In the genomic region with DNA sequence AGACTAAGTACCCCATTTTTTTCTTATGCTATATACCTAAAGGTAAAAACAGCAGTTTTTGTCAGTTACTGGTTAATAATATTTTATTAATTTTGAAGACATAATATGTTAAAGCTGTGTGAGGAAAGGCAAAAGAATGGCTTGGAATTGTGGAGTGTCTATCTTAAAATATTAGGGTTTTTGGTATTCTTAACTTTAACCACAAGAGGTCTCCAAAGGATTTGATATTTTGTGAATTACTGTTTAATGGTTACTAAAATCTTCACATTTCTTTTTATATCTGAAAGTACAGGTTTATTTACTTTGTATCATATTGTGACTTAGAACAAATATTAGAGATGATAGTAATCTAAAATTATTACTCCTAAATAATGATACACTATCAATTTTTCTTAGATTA, we compare ENCODE assay signal across 9 cellular contexts. TPM values are rescaled to one million over a fixed set of nuclear protein-coding genes. Genes with fewer than 3 reads are reported as not detected.
DNase-seq lines count a peak whose midpoint lies in the region; TF ChIP-seq lines count a peak whose summit lies in the region.
"Had no signal": no experiment of that assay in that cellular context is flagged by ENCODE, and none has a peak within 500 bp of the region (broad histone marks: within the 10 kb centered on the region; RNA-seq: fewer than 3 reads in every experiment).

No MANE protein-coding gene starts in this region.

- CTCF ChIA-PET in OCI-LY7 (lab: Charles Lee; ENCODE audit: unreplicated experiment), result no interaction called here

- H3K27me3 ChIP-seq in spleen (replicated peaks in 1 of 7) (no peaks in the 10 kb centered on the region), WERI-Rb-1 (ENCODE audit: insufficient read depth, low read depth, severe bottlenecking) (no peaks in the 10 kb centered on the region)

- no TSS peak for BruUV-seq in OCI-LY7 (replicated peaks; lab: Mats Ljungman, UMichigan)

- H3K4me3 ChIP-seq in OCI-LY7 (ENCODE audit: low read depth, low read length, poor library complexity, severe bottlenecking), result no peak overlapping the region
- H3K4me3 ChIP-seq in spleen, result no peak overlapping the region
- no peak overlapping the region for H3K4me3 ChIP-seq in WERI-Rb-1 (ENCODE audit: low read depth, low read length)

- 0 out of 2 replicates have a peak, but pooled peaks cover 6% of the 10 kb centered on the region for H4K20me1 ChIP-seq in OCI-LY7 (ENCODE audit: insufficient read depth, low read length)

- peaks cover 30% of the 10 kb centered on the region for H3K79me2 ChIP-seq in OCI-LY7 (ENCODE audit: insufficient read depth, low read depth, low read length)

- H3K9me3 ChIP-seq in OCI-LY7 (ENCODE audit: low read length) (peaks cover 16% of the 10 kb centered on the region; the same call in 1 of the 2 replicates), spleen (no peaks in the 10 kb centered on the region), WERI-Rb-1 (ENCODE audit: severe bottlenecking) (no peaks in the 10 kb centered on the region)

- intact Hi-C loops in OCI-LY7 (cut with micrococcal nuclease; ENCODE audit: unreplicated experiment) (loop anchor here (5.0 kb wide), 1 partner anchor 481 kb away; no protein-coding TSS in a partner anchor), spleen (cut with DNase I; ENCODE audit: low total_unique reads) (loop anchor here (10.0 kb wide), 2 partner anchors 418 to 508 kb away; no protein-coding TSS in a partner anchor)

- H3K4me2 ChIP-seq in OCI-LY7 (ENCODE audit: low read length), result no peak overlapping the region

- no peak overlapping the region for H3K27ac ChIP-seq in OCI-LY7 (ENCODE audit: low read depth, low read length, poor library complexity, severe bottlenecking)
- H3K27ac ChIP-seq in spleen, result no peak overlapping the region
- no peak overlapping the region for H3K27ac ChIP-seq in WERI-Rb-1

- DNase-seq in NCI-H2171 treated with DMSO at 0.1 percent for 48 hours (lab: John Stamatoyannopoulos, UW) (peak; percentile 4), NCI-H2171 (lab: John Stamatoyannopoulos, UW) (no peak), OCI-LY7 (ENCODE audit: low spot score) (peak; percentile 19), fibroblast of gingiva (ENCODE audit: low read depth) (peak; percentile 9), spleen (no peak), NCI-H82 (lab: John Stamatoyannopoulos, UW) (no peak), WERI-Rb-1 (no peak), activated gamma-delta T cell (lab: John Stamatoyannopoulos, UW) (no peak)
- DNase-seq: DMS153 had no signal

- peaks cover 2% of the 10 kb centered on the region; the same call in 1 of the 2 replicates for H3K9me2 ChIP-seq in OCI-LY7 (ENCODE audit: insufficient read depth, low read length)

- TF ChIP-seq POLR2A in spleen (IDR thresholded peaks at IDR 0.05), result no peak

- H2AFZ ChIP-seq in OCI-LY7 (ENCODE audit: low read length), result no peak overlapping the region

- no peaks in the 10 kb centered on the region for H3K4me1 ChIP-seq in OCI-LY7 (ENCODE audit: insufficient read depth, low read length, poor library complexity, severe bottlenecking)
- H3K4me1 ChIP-seq in spleen, result peaks cover 0 to 8% (median 0%) of the 10 kb centered on the region in 6 donors

- TF ChIP-seq CTCF in OCI-LY7 (conservative IDR thresholded peaks at IDR 0.05; ENCODE audit: low read length), result peak; percentile 71
- peak in 7 of 11 experiments; percentile 16 to 49 (median 34) for TF ChIP-seq CTCF in spleen (IDR thresholded peaks at IDR 0.05 in 8 of 11, conservative IDR thresholded peaks at IDR 0.05 in 3 of 11)
- no peak for TF ChIP-seq CTCF in WERI-Rb-1 (IDR thresholded peaks at IDR 0.05; ENCODE audit: low read depth, low read length)

- POLR2A ChIA-PET in OCI-LY7 (lab: Charles Lee), result no interaction called here

- H3K36me3 ChIP-seq in OCI-LY7 (ENCODE audit: insufficient read depth, low read length) (peaks cover 69% of the 10 kb centered on the region), spleen (peaks cover 0 to 41% (median 2%) of the 10 kb centered on the region in 6 donors), WERI-Rb-1 (no peaks in the 10 kb centered on the region)

RNA-seq across cellular contexts. Expression of a gene that starts 32.0 kb away (rescaled TPM):
- total RNA-seq in OCI-LY7 (2014; rRNA removed; shearing (Covaris generic)), result 99.9 and 115 TPM in 2 replicates
- total RNA-seq in OCI-LY7 (2022) (164 and 168 TPM in 2 replicates), spleen (10 to 100 TPM in 6 of 7 donors, 1 to 10 TPM in 1; 9.4 to 23.0 (median 14.7) TPM)
- polyA plus RNA-seq in spleen, result 10 to 100 TPM in 2 of 3 donors, 1 to 10 TPM in 1; 8.6 to 18.7 (median 18.1) TPM

RNA-seq across cellular contexts. Expression of a gene that starts 32.3 kb away (rescaled TPM):
- 15.4 and 17.1 TPM in 2 replicates for total RNA-seq in OCI-LY7 (2014; rRNA removed; shearing (Covaris generic))
- total RNA-seq in OCI-LY7 (2022) (26.3 and 28.3 TPM in 2 replicates), spleen (10 to 100 TPM; 11.7 to 17.0 (median 15.8) TPM)
- 1 to 10 TPM; 2.3 to 3.4 (median 2.6) TPM for polyA plus RNA-seq in spleen

Comparison
In these comparisons a context has a peak if more than half of its experiments do, and no peak if none do; other contexts are left out.
1. DNase-seq: peak in NCI-H2171 treated with DMSO at 0.1 percent for 48 hours (single experiment), OCI-LY7 (single experiment) and fibroblast of gingiva (single experiment); none in NCI-H2171 (single experiment), spleen (single experiment), NCI-H82 (single experiment), WERI-Rb-1 (single experiment) and activated gamma-delta T cell (single experiment).
2. RNA of a gene that starts 32.0 kb away (total RNA-seq): 99.9 to 168 TPM in OCI-LY7; 9.4 to 23.0 TPM in spleen; every median in the first group is over 4 times any median in the second.